1 cellular context compared by ENCODE assay signal in the genomic region with DNA sequence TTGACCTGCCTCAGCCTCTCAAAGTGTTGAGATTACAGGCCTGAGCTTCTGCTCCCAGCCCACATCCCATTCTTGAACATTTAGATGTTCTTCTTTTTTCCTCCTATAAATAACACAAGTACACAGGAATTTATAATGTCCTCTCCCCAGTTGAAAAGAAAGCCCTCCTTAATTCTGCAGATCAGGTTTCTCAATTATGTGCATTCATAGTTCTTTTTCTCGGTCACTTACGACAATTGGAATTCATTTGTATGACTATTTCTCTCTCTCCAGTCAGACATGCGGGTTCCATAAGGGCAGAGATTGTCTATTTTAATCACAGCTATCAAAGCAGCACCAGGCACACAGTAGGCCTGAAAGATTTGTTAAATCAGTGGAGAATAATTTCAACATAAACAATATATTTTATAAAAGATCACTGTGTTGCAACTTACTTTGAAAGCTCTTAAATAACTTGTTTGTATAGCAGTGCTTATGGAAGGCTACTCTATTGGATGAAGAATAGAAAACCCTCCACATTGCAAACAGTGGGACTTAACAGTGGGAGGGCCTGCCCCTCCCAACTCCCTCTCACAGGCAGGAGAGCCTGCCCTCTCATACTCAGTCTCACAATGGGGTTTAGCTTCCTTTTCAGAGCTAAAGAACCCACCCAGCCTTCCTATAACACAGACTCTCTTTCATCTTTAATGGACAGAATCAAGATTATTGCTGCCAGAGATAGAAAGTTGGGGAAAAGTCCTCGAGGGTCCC.
TF ChIP-seq lines count a peak whose summit lies in the region.

No MANE protein-coding gene starts in this region.

TF ChIP-seq in HepG2, 621 proteins besides CTCF, POLR2A, EP300 and RAD21 (continued from another document):
- TF ChIP-seq RERE (CRISPR knock-in tag; IDR thresholded peaks at IDR 0.05; ENCODE audit: low read depth) (no peak), ZNF33B (CRISPR knock-in tag; IDR thresholded peaks at IDR 0.05) (no peak), ZNF326 (CRISPR knock-in tag; IDR thresholded peaks at IDR 0.05; ENCODE audit: borderline replicate concordance) (no peak)
